ENCODE assay signal across 8 cellular contexts in genomic region chr9:124771867-124772621, GRCh38. TPM values are rescaled to one million over a fixed set of nuclear protein-coding genes. Genes with fewer than 3 reads are reported as not detected.
DNase-seq lines count a peak whose midpoint lies in the region; ATAC-seq and TF ChIP-seq lines count a peak whose summit lies in the region.

No MANE protein-coding gene starts in this region.

- DNase-seq in activated CD4-positive, alpha-beta T cell treated with anti-CD3 and anti-CD28 coated beads for 24 hours (ENCODE audit: low read depth in 2 of 2): peak; percentile 19 to 24
- DNase-seq in activated CD4-positive, alpha-beta T cell treated with anti-CD3 and anti-CD28 coated beads, Interleukin-2, amount 50 U/mL, for 4 hours: no peak
- DNase-seq in NCI-H1930 (lab: John Stamatoyannopoulos, UW): peak; percentile 67 to 73
- DNase-seq in activated CD8-positive, alpha-beta T cell treated with anti-CD3 and anti-CD28 coated beads for 36 hours: peak; percentile 42
- no peak for DNase-seq in epithelial cell of proximal tubule (ENCODE audit: low read depth)
- peak; percentile 67 to 83 for DNase-seq in mesothelial cell of epicardium (ENCODE audit: low spot score in 2 of 2, unreplicated experiment in 2 of 2)

- H3K9me3 ChIP-seq in subcutaneous abdominal adipose tissue (ENCODE audit: control insufficient read depth in 5 of 5, low read length in 5 of 5): no peaks in the 10 kb centered on the region

- CTCF ChIA-PET in activated CD8-positive, alpha-beta T cell treated with anti-CD3 and anti-CD28 coated beads for 36 hours (lab: Charles Lee): interaction anchor here (0.7 to 13.8 kb wide), 33 partner anchors 9 to 603 kb away, joined by 3 to 431 read pairs (median 4); partner anchors contain the start of genes ARPC5L, RPL35 and WDR38

- intact Hi-C loops in activated CD8-positive, alpha-beta T cell treated with anti-CD3 and anti-CD28 coated beads for 36 hours (cut with micrococcal nuclease): no loop called here

- peaks cover 0 to 40% (median 37%) of the 10 kb centered on the region in 5 donors for H3K4me1 ChIP-seq in subcutaneous abdominal adipose tissue (ENCODE audit: control insufficient read depth in 5 of 5, insufficient read depth in 5 of 5, low read length in 5 of 5)

- H3K27ac Mint-ChIP-seq in activated CD8-positive, alpha-beta T cell treated with anti-CD3 and anti-CD28 coated beads for 36 hours: no peak overlapping the region
- peak overlapping the region; percentile 99 for H3K27ac Mint-ChIP-seq in mesothelial cell of epicardium

- ATAC-seq in activated CD8-positive, alpha-beta T cell treated with anti-CD3 and anti-CD28 coated beads for 36 hours: no peak
- ATAC-seq in HG03108 (IDR thresholded peaks at IDR 0.05; ENCODE audit: unreplicated experiment): no peak

- no peak overlapping the region for H3K27ac ChIP-seq in subcutaneous abdominal adipose tissue (ENCODE audit: low read depth, low read length)

- H3K27me3 Mint-ChIP-seq in activated CD8-positive, alpha-beta T cell treated with anti-CD3 and anti-CD28 coated beads for 36 hours: peaks cover 59% of the 10 kb centered on the region
- peaks cover 32% of the 10 kb centered on the region for H3K27me3 Mint-ChIP-seq in mesothelial cell of epicardium (ENCODE audit: low read depth)

- peaks cover 38% of the 10 kb centered on the region for H3K4me1 Mint-ChIP-seq in activated CD8-positive, alpha-beta T cell treated with anti-CD3 and anti-CD28 coated beads for 36 hours (ENCODE audit: low read depth)
- peaks cover 23% of the 10 kb centered on the region for H3K4me1 Mint-ChIP-seq in mesothelial cell of epicardium

- TF ChIP-seq CTCF in activated CD8-positive, alpha-beta T cell treated with anti-CD3 and anti-CD28 coated beads for 36 hours (IDR thresholded peaks at IDR 0.05): peak; percentile 99
- TF ChIP-seq CTCF in epithelial cell of proximal tubule (conservative IDR thresholded peaks at IDR 0.05; ENCODE audit: low read depth, low read length) (peak; percentile 75), mesothelial cell of epicardium (IDR thresholded peaks at IDR 0.05; ENCODE audit: unreplicated experiment) (peak; percentile 99)

- H3K9me3 Mint-ChIP-seq in activated CD8-positive, alpha-beta T cell treated with anti-CD3 and anti-CD28 coated beads for 36 hours: no peaks in the 10 kb centered on the region
- no peaks in the 10 kb centered on the region for H3K9me3 Mint-ChIP-seq in mesothelial cell of epicardium

- peak overlapping the region; percentile 87 for H3K4me3 ChIP-seq in epithelial cell of proximal tubule (ENCODE audit: low read depth, low read length)
- H3K4me3 ChIP-seq in subcutaneous abdominal adipose tissue (ENCODE audit: low read depth in 1 of 5, low read length in 5 of 5): peak overlapping the region; percentile 71 to 81 (median 77)

- POLR2A ChIA-PET in activated CD8-positive, alpha-beta T cell treated with anti-CD3 and anti-CD28 coated beads for 36 hours (lab: Charles Lee): interaction anchor here (0.6 to 8.8 kb wide), 5 partner anchors 8 to 99 kb away, joined by 3 to 120 read pairs (median 9); partner anchors contain the start of genes ARPC5L, RPL35 and WDR38

- H3K9ac ChIP-seq in subcutaneous abdominal adipose tissue (ENCODE audit: low read length in 5 of 5): peak overlapping the region in 4 of 5 donors; percentile 53 to 83 (median 71)

- H3K36me3 Mint-ChIP-seq in activated CD8-positive, alpha-beta T cell treated with anti-CD3 and anti-CD28 coated beads for 36 hours (ENCODE audit: low read depth): no peaks in the 10 kb centered on the region
- no peaks in the 10 kb centered on the region for H3K36me3 Mint-ChIP-seq in mesothelial cell of epicardium

- H3K36me3 ChIP-seq in subcutaneous abdominal adipose tissue (ENCODE audit: control insufficient read depth in 5 of 5, insufficient read depth in 5 of 5, low read length in 5 of 5): no peaks in the 10 kb centered on the region

- peak overlapping the region; percentile 80 for H3K4me3 Mint-ChIP-seq in activated CD8-positive, alpha-beta T cell treated with anti-CD3 and anti-CD28 coated beads for 36 hours
- H3K4me3 Mint-ChIP-seq in mesothelial cell of epicardium: peak overlapping the region; percentile 80

- H3K27me3 ChIP-seq in subcutaneous abdominal adipose tissue (ENCODE audit: control insufficient read depth in 5 of 5, insufficient read depth in 4 of 5, low read length in 5 of 5): peaks cover 13 to 35% (median 17%) of the 10 kb centered on the region in 5 donors

RNA-seq across cellular contexts. Expression of gene NR6A1, which starts 0.9 kb away (rescaled TPM):
- 1 to 10 TPM in 1 of 2 experiments, under 1 TPM in 1; 0.74 to 1.1 TPM for total RNA-seq in activated CD8-positive, alpha-beta T cell treated with anti-CD3 and anti-CD28 coated beads for 36 hours
- total RNA-seq in epithelial cell of proximal tubule (1.1 and 2.0 TPM in 2 replicates), mesothelial cell of epicardium (5.2 to 6.2 TPM (median 5.9 TPM) in 3 replicates)

RNA-seq across cellular contexts. Expression of gene OLFML2A, which starts 4.9 kb away (rescaled TPM):
- total RNA-seq in activated CD8-positive, alpha-beta T cell treated with anti-CD3 and anti-CD28 coated beads for 36 hours: not detected
- total RNA-seq in epithelial cell of proximal tubule (3.5 and 7.0 TPM in 2 replicates), mesothelial cell of epicardium (36.1 to 37.4 TPM (median 37.1 TPM) in 3 replicates)

Comparison
In these comparisons a context has a peak if more than half of its experiments do, and no peak if none do; other contexts are left out.
1. DNase-seq: peak in activated CD4-positive, alpha-beta T cell treated with anti-CD3 and anti-CD28 coated beads for 24 hours (2 of 2), NCI-H1930 (2 of 2), activated CD8-positive, alpha-beta T cell treated with anti-CD3 and anti-CD28 coated beads for 36 hours (single experiment) and mesothelial cell of epicardium (2 of 2); none in activated CD4-positive, alpha-beta T cell treated with anti-CD3 and anti-CD28 coated beads, Interleukin-2, amount 50 U/mL, for 4 hours (0 of 2) and epithelial cell of proximal tubule (single experiment).
2. Peak in every context shown above with its lines, with median percentiles within 50 percentile points of each other: CTCF ChIP-seq.